In the genomic region with DNA sequence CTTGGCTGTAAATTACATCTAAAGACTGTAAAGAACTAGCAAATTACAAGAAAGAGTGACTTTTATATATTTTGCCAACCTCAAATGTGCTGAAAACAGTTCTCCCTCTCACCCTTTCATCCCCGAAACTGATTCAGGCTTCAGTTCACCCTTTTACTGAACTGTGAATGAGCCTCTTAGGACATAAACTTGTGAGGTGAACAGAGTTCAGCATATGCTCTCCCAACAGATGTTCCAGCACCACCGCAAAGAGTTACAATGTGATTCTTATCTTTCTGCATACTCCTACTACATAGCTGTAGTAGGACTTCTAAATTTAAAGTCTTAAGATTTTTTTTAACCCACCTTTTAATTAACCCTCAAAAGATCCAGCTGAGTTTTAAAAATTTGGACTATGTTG, we compare ENCODE assay signal across 8 cellular contexts. TPM values are rescaled to one million over a fixed set of nuclear protein-coding genes. Genes with fewer than 3 reads are reported as not detected.
DNase-seq lines count a peak whose midpoint lies in the region; ATAC-seq, FAIRE-seq and TF ChIP-seq lines count a peak whose summit lies in the region.

No MANE protein-coding gene starts in this region.

- RAD21 ChIA-PET in GM12878 (lab: Charles Lee; ENCODE audit: unreplicated experiment) = interaction anchor here (0.7 to 2.2 kb wide), 2 partner anchors 16 to 872 kb away, joined by 3 to 12 read pairs; no protein-coding TSS in a partner anchor

- H3K4me2 ChIP-seq in GM12878 (ENCODE audit: control insufficient read depth, insufficient read depth) = peak overlapping the region; percentile 77

- BruUV-seq in GM12878 (replicated peaks; lab: Mats Ljungman, UMichigan) = no TSS peak

- no peak for FAIRE-seq in GM12878 (lab: Jason Lieb, UNC)

- TF ChIP-seq EP300 in GM12878 (IDR thresholded peaks at IDR 0.05; ENCODE audit: borderline replicate concordance in 1 of 2, control insufficient read depth in 1 of 2, low read depth in 2 of 2, low read length in 2 of 2) = no peak

- H3K79me2 ChIP-seq in GM12878 (ENCODE audit: control insufficient read depth, insufficient read depth, low read length) = peaks cover 31% of the 10 kb centered on the region

- in situ Hi-C loops in GM12878 (cut with MboI) = no loop called here

- H2AFZ ChIP-seq in GM12878 (ENCODE audit: control insufficient read depth, low read depth, low read length) = no peak overlapping the region

- CTCF ChIA-PET in GM12878 (lab: Yijun Ruan, JAX) = interaction anchor here (1.5 to 2.0 kb wide), 3 partner anchors 11 to 96 kb away, joined by 7 to 11 read pairs (median 8); no protein-coding TSS in a partner anchor

- H3K36me3 ChIP-seq in GM12878 (ENCODE audit: control insufficient read depth in 2 of 2, insufficient read depth in 2 of 2, low read length in 1 of 2) (no peaks in the 10 kb centered on the region), mesodermal cell (ENCODE audit: control insufficient read depth, insufficient read depth, low read length) (no peaks in the 10 kb centered on the region), mucosa of descending colon (ENCODE audit: low read depth) (no peaks in the 10 kb centered on the region)

- TF ChIP-seq CTCF in AG10803 (conservative IDR thresholded peaks at IDR 0.05; ENCODE audit: low read length) = no peak
- TF ChIP-seq CTCF in GM12878 (IDR thresholded peaks at IDR 0.05 in 2 of 3, conservative IDR thresholded peaks at IDR 0.05 in 1 of 3; ENCODE audit: control insufficient read depth in 2 of 3, extremely low read depth in 1 of 3, insufficient read depth in 1 of 3, low read depth in 3 of 3, low read length in 3 of 3) = no peak
- no peak for TF ChIP-seq CTCF in mucosa of descending colon (IDR thresholded peaks at IDR 0.05)

- H3K9ac ChIP-seq in GM12878 (ENCODE audit: control insufficient read depth, insufficient read depth, low read length) = no peak overlapping the region; the same call in 1 of the 2 replicates

- POLR2A ChIA-PET in GM12878 (lab: Charles Lee) = interaction anchor here (0.6 to 2.6 kb wide), 7 partner anchors 9 to 495 kb away, joined by 3 to 22 read pairs (median 6); no protein-coding TSS in a partner anchor

- no peak for TF ChIP-seq POLR2A in GM12878 (IDR thresholded peaks at IDR 0.05; ENCODE audit: low read depth, low read length)

- H4K20me1 ChIP-seq in GM12878 (ENCODE audit: control insufficient read depth, insufficient read depth) = no peaks in the 10 kb centered on the region

- intact Hi-C loops in GM12878 (cut with micrococcal nuclease; ENCODE audit: unreplicated experiment) (loop anchor here (5.0 to 10.0 kb wide), 4 partner anchors 193 to 903 kb away; a partner anchor contains a TSS), mucosa of descending colon (cut with DNase I, micrococcal nuclease) (no loop called here)

- DNase-seq in AG10803 (ENCODE audit: low read depth) = no peak
- DNase-seq in HT-29 (ENCODE audit: low spot score) = peak; percentile 13
- DNase-seq in GM12878 (ENCODE audit: low read depth, low spot score) = no peak
- no peak for DNase-seq in NCI-H446 (lab: John Stamatoyannopoulos, UW)
- DNase-seq in mucosa of descending colon = no peak
- DNase-seq in HuH-7.5 (ENCODE audit: low spot score) = no peak
- no peak for DNase-seq in NCI-H2196 (lab: John Stamatoyannopoulos, UW; ENCODE audit: unreplicated experiment)

- H3K27ac ChIP-seq in GM12878 (ENCODE audit: control insufficient read depth, insufficient read depth) = no peak overlapping the region
- H3K27ac ChIP-seq in mesodermal cell (ENCODE audit: low read depth, low read length, severe bottlenecking) = no peak overlapping the region

- 50% methylated on average over 2 of the region's 2 CpGs for whole genome bisulfite sequencing in GM12878 (ENCODE audit: insufficient coverage, insufficient replicate concordance, low lambda C conversion rate, missing lambda C conversion rate)
- WGBS in mesodermal cell (ENCODE audit: insufficient coverage in 2 of 2), 2 experiments = 71 to 100% methylated on average over 1 of the region's 2 CpGs

- SMC1A ChIA-PET in GM12878 (lab: Charles Lee; ENCODE audit: uncharacterized antibody, unreplicated experiment) = interaction anchor here (0.6 to 3.7 kb wide), 8 partner anchors 11 to 397 kb away, joined by 3 to 19 read pairs (median 5); no protein-coding TSS in a partner anchor

- no peak for TF ChIP-seq RAD21 in GM12878 (IDR thresholded peaks at IDR 0.05; ENCODE audit: insufficient read depth, low read depth, low read length)

- no peaks in the 10 kb centered on the region for H3K4me1 ChIP-seq in GM12878 (ENCODE audit: control insufficient read depth, insufficient read depth, low read length)
- peaks cover 10% of the 10 kb centered on the region for H3K4me1 ChIP-seq in mesodermal cell (ENCODE audit: control insufficient read depth, insufficient read depth, low read length, poor library complexity, severe bottlenecking)
- peaks cover 13% of the 10 kb centered on the region for H3K4me1 ChIP-seq in mucosa of descending colon (ENCODE audit: low read depth)

- ATAC-seq in GM12878 (no peak), mucosa of descending colon (no peak)

- H3K27me3 ChIP-seq in GM12878 (replicated peaks in 1 of 2; ENCODE audit: control insufficient read depth in 2 of 2, insufficient read depth in 2 of 2, low read length in 1 of 2) = peaks cover 0 to 3% of the 10 kb centered on the region in 2 experiments; a peak in 2 of 4 replicates

- H3K9me3 ChIP-seq in GM12878 (replicated peaks; ENCODE audit: control insufficient read depth, insufficient read depth, low read length) (no peaks in the 10 kb centered on the region), mesodermal cell (ENCODE audit: control insufficient read depth, low read length) (no peaks in the 10 kb centered on the region), mucosa of descending colon (no peaks in the 10 kb centered on the region)

- H3K4me3 ChIP-seq in AG10803 (ENCODE audit: low read length) (peak overlapping the region; percentile 77; the same call in 1 of the 2 replicates), GM12878 (peak overlapping the region; percentile 74), mesodermal cell (ENCODE audit: extremely low read depth, insufficient read depth, low read length, poor library complexity, severe bottlenecking) (peak overlapping the region; percentile 75), mucosa of descending colon (no peak overlapping the region)

TF ChIP-seq in GM12878, 131 proteins besides CTCF, POLR2A, EP300 and RAD21 (continues in another document):
- TF ChIP-seq RBBP5 (conservative IDR thresholded peaks at IDR 0.05) (no peak), NRF1 (conservative IDR thresholded peaks at IDR 0.05; ENCODE audit: low read depth, low read length) (no peak), MEF2B (IDR thresholded peaks at IDR 0.05; ENCODE audit: partially characterized antibody, poor library complexity, severe bottlenecking) (no peak), RUNX3 (IDR thresholded peaks at IDR 0.05; ENCODE audit: low read length) (no peak), IRF4 (IDR thresholded peaks at IDR 0.05; ENCODE audit: low read depth, low read length) (no peak), JUNB (IDR thresholded peaks at IDR 0.05) (no peak), CHD4 (IDR thresholded peaks at IDR 0.05) (no peak), SPI1 (IDR thresholded peaks at IDR 0.05; ENCODE audit: borderline replicate concordance, insufficient read depth, low read depth, low read length) (no peak), BACH1 (IDR thresholded peaks at IDR 0.05; ENCODE audit: borderline replicate concordance) (no peak)
- TF ChIP-seq, protein P1, sequence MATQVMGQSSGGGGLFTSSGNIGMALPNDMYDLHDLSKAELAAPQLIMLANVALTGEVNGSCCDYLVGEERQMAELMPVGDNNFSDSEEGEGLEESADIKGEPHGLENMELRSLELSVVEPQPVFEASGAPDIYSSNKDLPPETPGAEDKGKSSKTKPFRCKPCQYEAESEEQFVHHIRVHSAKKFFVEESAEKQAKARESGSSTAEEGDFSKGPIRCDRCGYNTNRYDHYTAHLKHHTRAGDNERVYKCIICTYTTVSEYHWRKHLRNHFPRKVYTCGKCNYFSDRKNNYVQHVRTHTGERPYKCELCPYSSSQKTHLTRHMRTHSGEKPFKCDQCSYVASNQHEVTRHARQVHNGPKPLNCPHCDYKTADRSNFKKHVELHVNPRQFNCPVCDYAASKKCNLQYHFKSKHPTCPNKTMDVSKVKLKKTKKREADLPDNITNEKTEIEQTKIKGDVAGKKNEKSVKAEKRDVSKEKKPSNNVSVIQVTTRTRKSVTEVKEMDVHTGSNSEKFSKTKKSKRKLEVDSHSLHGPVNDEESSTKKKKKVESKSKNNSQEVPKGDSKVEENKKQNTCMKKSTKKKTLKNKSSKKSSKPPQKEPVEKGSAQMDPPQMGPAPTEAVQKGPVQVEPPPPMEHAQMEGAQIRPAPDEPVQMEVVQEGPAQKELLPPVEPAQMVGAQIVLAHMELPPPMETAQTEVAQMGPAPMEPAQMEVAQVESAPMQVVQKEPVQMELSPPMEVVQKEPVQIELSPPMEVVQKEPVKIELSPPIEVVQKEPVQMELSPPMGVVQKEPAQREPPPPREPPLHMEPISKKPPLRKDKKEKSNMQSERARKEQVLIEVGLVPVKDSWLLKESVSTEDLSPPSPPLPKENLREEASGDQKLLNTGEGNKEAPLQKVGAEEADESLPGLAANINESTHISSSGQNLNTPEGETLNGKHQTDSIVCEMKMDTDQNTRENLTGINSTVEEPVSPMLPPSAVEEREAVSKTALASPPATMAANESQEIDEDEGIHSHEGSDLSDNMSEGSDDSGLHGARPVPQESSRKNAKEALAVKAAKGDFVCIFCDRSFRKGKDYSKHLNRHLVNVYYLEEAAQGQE (IDR thresholded peaks at IDR 0.05; ENCODE audit: low read depth, low read length) = no peak

RNA-seq across cellular contexts. Expression of a gene that starts 1.2 kb away (rescaled TPM):
- total RNA-seq in HT-29 (2014; rRNA removed; shearing (Covaris generic)) = 19.7 and 20.3 TPM in 2 replicates
- 33.4 and 36.8 TPM in 2 replicates for total RNA-seq in GM12878 (2013; cell fraction: nucleolus; rRNA removed)
- total RNA-seq in GM12878 (2014; rRNA removed) (6.5 and 7.7 TPM in 2 replicates), GM12878 (2014; rRNA removed; fragmentation: Illumina TruSeq; extraction: Trizol) (9.5 and 9.6 TPM in 2 replicates), GM12878 (2021) (12.0 and 14.4 TPM in 2 replicates), mucosa of descending colon (10 to 100 TPM; 22.2 to 27.5 (median 26.0) TPM)
- polyA plus RNA-seq in GM12878 (2011; ENCODE audit: low read depth) = 5.0 TPM
- polyA plus RNA-seq in GM12878 (2011; rRNA removed) (17.4 and 19.1 TPM in 2 replicates), GM12878 (2014; fragmentation: Illumina TruSeq; extraction: Trizol) (10.6 and 12.7 TPM in 2 replicates), GM12878 (2014; fragmentation: Nextera tagmentation; extraction: Ambion mirVana) (1 to 10 TPM; 1.7 to 2.7 TPM), GM12878 (2014; rRNA removed) (8.0 and 10.2 TPM in 2 replicates), GM12878 (2016; fragmentation: Nextera tagmentation; extraction: Ambion mirVana) (1 to 10 TPM; 2.1 to 2.2 TPM)
- 15.6 and 17.7 TPM in 2 replicates for polyA plus RNA-seq in GM12878 (2011; cell fraction: cytosol; rRNA removed)
- 24.6 and 27.5 TPM in 2 replicates for polyA plus RNA-seq in GM12878 (2011; cell fraction: nucleus; rRNA removed)
- 10.2 and 11.4 TPM in 2 replicates for polyA plus RNA-seq in GM12878 (2012)
- polyA minus RNA-seq in GM12878 (2011; rRNA and poly(A)+ RNA removed) = 42.4 and 46.8 TPM in 2 replicates
- 12.4 and 14.0 TPM in 2 replicates for polyA minus RNA-seq in GM12878 (2011; cell fraction: cytosol; rRNA and poly(A)+ RNA removed)
- polyA minus RNA-seq in GM12878 (2011; cell fraction: nucleus; rRNA and poly(A)+ RNA removed) = 28.9 and 45.7 TPM in 2 replicates
- 9.9 TPM for polyA plus RNA-seq in mesodermal cell (2013, experiment 1 of 2)
- polyA plus RNA-seq in mesodermal cell (2013, experiment 2 of 2) = 8.1 TPM
